33 cellular contexts compared by ENCODE assay signal in genomic region chr3:123134671-123135070, GRCh38.
"Had no signal": no experiment of that assay in that cellular context is flagged by ENCODE, and none has a peak within 500 bp of the region (broad histone marks: within the 10 kb centered on the region; RNA-seq: fewer than 3 reads in every experiment).

No MANE protein-coding gene starts in this region.

- H3K4me3 Mint-ChIP-seq: activated B cell treated with CpG ODN at 0.5 μM for 24 hours; activated naive CD8-positive, alpha-beta T cell treated with anti-CD3 and anti-CD28 coated beads for 36 hours; activated naive CD8-positive, alpha-beta T cell treated with anti-CD3 and anti-CD28 coated beads, Interleukin-2, amount 50 U/mL, for 24 hours; activated T-cell treated with anti-CD3 and anti-CD28 coated beads, Interleukin-2, amount 50 U/mL, for 24 hours; activated T-cell treated with anti-CD3 and anti-CD28 coated beads, Interleukin-2, amount 50 U/mL, for 72 hours; brain; T-helper 17 cell; T-helper 2 cell treated with Interferon-gamma antibody and Interleukin-4, amounts not matched to agents 5 μg/mL and 100 μg/mL, for 36 hours had no signal

- H3K27me3 ChIP-seq: adrenal gland, ascending aorta, breast epithelium, cardiac muscle cell, colonic mucosa, esophagus muscularis mucosa, foreskin keratinocyte, gastrocnemius medialis had no signal

- H3K4me1 Mint-ChIP-seq: activated B cell treated with CpG ODN at 0.5 μM for 24 hours; activated naive CD8-positive, alpha-beta T cell treated with anti-CD3 and anti-CD28 coated beads for 36 hours; activated naive CD8-positive, alpha-beta T cell treated with anti-CD3 and anti-CD28 coated beads, Interleukin-2, amount 50 U/mL, for 24 hours had no signal

- ATAC-seq: activated CD4-positive, CD25-positive, alpha-beta regulatory T cell treated with anti-CD3 and anti-CD28 coated beads, Interleukin-2, amount 50 U/mL, for 24 hours; activated naive CD8-positive, alpha-beta T cell treated with anti-CD3 and anti-CD28 coated beads, Interleukin-2, amount 50 U/mL, for 24 hours; activated T-cell treated with anti-CD3 and anti-CD28 coated beads, Interleukin-2, amount 50 U/mL, for 72 hours; foreskin keratinocyte; gastrocnemius medialis; T-helper 17 cell had no signal

- H3K4me3 ChIP-seq: adrenal gland, ascending aorta, breast epithelium, cardiac muscle cell, colonic mucosa, esophagus muscularis mucosa, gastrocnemius medialis had no signal

- DNase-seq: activated B cell treated with CpG ODN at 0.5 μM for 24 hours; activated CD4-positive, alpha-beta T cell treated with anti-CD3 and anti-CD28 coated beads for 48 hours; activated CD4-positive, alpha-beta T cell treated with anti-CD3 and anti-CD28 coated beads, Interleukin-2, amount 50 U/mL, for 1 hour; activated CD4-positive, alpha-beta T cell treated with anti-CD3 and anti-CD28 coated beads, Interleukin-2, amount 50 U/mL, for 48 hours; activated CD8-positive, alpha-beta memory T cell treated with anti-CD3 and anti-CD28 coated beads, Interleukin-2, amount 50 U/mL, for 48 hours; activated gamma-delta T cell; activated naive CD4-positive, alpha-beta T cell; activated naive CD4-positive, alpha-beta T cell treated with anti-CD3 and anti-CD28 coated beads, Interleukin-2, amount 50 U/mL, for 16 hours; activated naive CD8-positive, alpha-beta T cell treated with anti-CD3 and anti-CD28 coated beads for 36 hours; activated naive CD8-positive, alpha-beta T cell treated with anti-CD3 and anti-CD28 coated beads, Interleukin-2, amount 50 U/mL, for 24 hours; activated T-cell treated with anti-CD3 and anti-CD28 coated beads for 4 hours; activated T-cell treated with anti-CD3 and anti-CD28 coated beads, Interleukin-2, amount 50 U/mL, for 24 hours; activated T-cell treated with anti-CD3 and anti-CD28 coated beads, Interleukin-2, amount 50 U/mL, for 72 hours; adrenal gland; amygdala; central memory CD4-positive, alpha-beta T cell; cerebellar nuclear complex; colonic mucosa; effector CD8-positive, alpha-beta T cell; foreskin keratinocyte; gastrocnemius medialis; head of caudate nucleus; T-helper 1 cell; T-helper 17 cell; T1000; WERI-Rb-1 had no signal

- H3K4me1 ChIP-seq: ascending aorta, breast epithelium, esophagus muscularis mucosa, foreskin keratinocyte, gastrocnemius medialis had no signal

- H3K9me3 Mint-ChIP-seq: activated B cell treated with CpG ODN at 0.5 μM for 24 hours; activated naive CD8-positive, alpha-beta T cell treated with anti-CD3 and anti-CD28 coated beads for 36 hours; activated naive CD8-positive, alpha-beta T cell treated with anti-CD3 and anti-CD28 coated beads, Interleukin-2, amount 50 U/mL, for 24 hours; activated T-cell treated with anti-CD3 and anti-CD28 coated beads, Interleukin-2, amount 50 U/mL, for 24 hours; activated T-cell treated with anti-CD3 and anti-CD28 coated beads, Interleukin-2, amount 50 U/mL, for 72 hours; brain; T-helper 2 cell treated with Interferon-gamma antibody and Interleukin-4, amounts not matched to agents 5 μg/mL and 100 μg/mL, for 36 hours had no signal

- H3K27me3 Mint-ChIP-seq: activated B cell treated with CpG ODN at 0.5 μM for 24 hours; activated naive CD8-positive, alpha-beta T cell treated with anti-CD3 and anti-CD28 coated beads for 36 hours; activated naive CD8-positive, alpha-beta T cell treated with anti-CD3 and anti-CD28 coated beads, Interleukin-2, amount 50 U/mL, for 24 hours; activated T-cell treated with anti-CD3 and anti-CD28 coated beads, Interleukin-2, amount 50 U/mL, for 24 hours; brain; T-helper 17 cell had no signal

- H3K27ac Mint-ChIP-seq: activated B cell treated with CpG ODN at 0.5 μM for 24 hours; activated naive CD8-positive, alpha-beta T cell treated with anti-CD3 and anti-CD28 coated beads for 36 hours; activated naive CD8-positive, alpha-beta T cell treated with anti-CD3 and anti-CD28 coated beads, Interleukin-2, amount 50 U/mL, for 24 hours; activated T-cell treated with anti-CD3 and anti-CD28 coated beads, Interleukin-2, amount 50 U/mL, for 24 hours; activated T-cell treated with anti-CD3 and anti-CD28 coated beads, Interleukin-2, amount 50 U/mL, for 72 hours; T-helper 17 cell; T-helper 2 cell treated with Interferon-gamma antibody and Interleukin-4, amounts not matched to agents 5 μg/mL and 100 μg/mL, for 36 hours had no signal

- H3K27ac ChIP-seq: ascending aorta, breast epithelium, cardiac muscle cell, colonic mucosa, esophagus muscularis mucosa, foreskin keratinocyte, gastrocnemius medialis, WERI-Rb-1 had no signal

- H3K36me3 ChIP-seq: breast epithelium, cardiac muscle cell, colonic mucosa, gastrocnemius medialis had no signal

- H3K9me3 ChIP-seq: adrenal gland, ascending aorta, breast epithelium, colonic mucosa, esophagus muscularis mucosa, gastrocnemius medialis had no signal
